24 cellular contexts compared by ENCODE assay signal in the genomic region with DNA sequence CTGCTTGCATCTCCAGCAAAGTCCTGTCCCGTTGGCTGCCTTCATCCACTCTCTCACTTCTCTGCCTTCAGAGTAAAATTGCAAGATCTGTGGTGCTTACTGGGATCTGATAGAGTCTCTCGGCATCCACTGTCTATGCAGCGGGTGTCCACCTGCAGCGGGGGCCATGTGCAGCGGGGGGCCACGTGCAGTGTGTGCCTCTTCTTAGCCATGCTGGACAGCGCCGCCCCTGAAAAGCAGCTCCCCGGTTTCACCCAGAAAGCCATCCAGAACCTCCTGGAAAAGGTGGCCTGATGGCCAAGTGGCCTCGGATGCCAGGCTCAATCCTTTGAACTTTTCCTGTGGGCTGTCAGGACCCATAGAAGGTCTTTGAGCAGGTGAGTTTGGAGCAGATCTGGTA. TPM values are rescaled to one million over a fixed set of nuclear protein-coding genes. Genes with fewer than 3 reads are reported as not detected.
A peak's percentile ranks its signal among the peaks of the same experiment; 100 is the strongest.
DNase-seq lines count a peak whose midpoint lies in the region; ATAC-seq and TF ChIP-seq lines count a peak whose summit lies in the region.
"Had no signal": no experiment of that assay in that cellular context is flagged by ENCODE, and none has a peak within 500 bp of the region (broad histone marks: within the 10 kb centered on the region; RNA-seq: fewer than 3 reads in every experiment).

No MANE protein-coding gene starts in this region.

- H3K27me3 Mint-ChIP-seq in glutamatergic neuron (ENCODE audit: unreplicated experiment), result peaks cover 3% of the 10 kb centered on the region
- H3K27me3 Mint-ChIP-seq: CD4-positive, alpha-beta T cell had no signal

- H3K4me3 Mint-ChIP-seq in glutamatergic neuron (ENCODE audit: unreplicated experiment), result peak overlapping the region; percentile 71
- H3K4me3 Mint-ChIP-seq: CD4-positive, alpha-beta T cell; HFFc6 had no signal

- no peak overlapping the region for H3K9ac ChIP-seq in HUES64 (ENCODE audit: low read depth, low read length)
- H3K9ac ChIP-seq: BLaER1 treated with 17β-estradiol and CSF1 and Interleukin-3, amounts not matched to agents 10 nM and 100 nM; SK-N-SH had no signal

- DNase-seq in H7 (no peak), glutamatergic neuron (no peak), psoas muscle (no peak), NCI-H2227 treated with DMSO at 0.1 percent for 48 hours (lab: John Stamatoyannopoulos, UW) (no peak)
- DNase-seq: AML-193; CD4-positive, alpha-beta T cell; GDM1; HFFc6; KBM-7; MV-4-11; NCI-H1105; NCI-H146; NCI-H1930; NCI-H2107; NCI-H446; NCI-H524 treated with DMSO at 0.1 percent for 48 hours; NCI-H774 had no signal

- H3K36me3 ChIP-seq in H7 (replicated peaks; ENCODE audit: control insufficient read depth, insufficient read depth, low read length) (0 out of 2 replicates have a peak, but pooled peaks cover 3% of the 10 kb centered on the region), HUES64 (ENCODE audit: insufficient read depth, low read length) (peaks cover 6% of the 10 kb centered on the region; the same call in 1 of the 2 replicates), psoas muscle (ENCODE audit: insufficient read depth in 1 of 2, low read depth in 1 of 2) (peaks cover 8 to 59% of the 10 kb centered on the region in 2 donors)

- H3K27me3 ChIP-seq in H7 (ENCODE audit: control insufficient read depth, insufficient read depth, low read length) (no peaks in the 10 kb centered on the region), HUES64 (ENCODE audit: insufficient read depth, low read length) (no peaks in the 10 kb centered on the region), psoas muscle (ENCODE audit: insufficient read depth in 3 of 3, low read length in 2 of 3) (no peaks in the 10 kb centered on the region)
- H3K27me3 ChIP-seq: BLaER1 treated with 17β-estradiol and CSF1 and Interleukin-3, amounts not matched to agents 10 nM and 100 nM had no signal

- no peaks in the 10 kb centered on the region for H3K9me3 ChIP-seq in HUES64 (ENCODE audit: insufficient read depth, low read depth, low read length)
- H3K9me3 ChIP-seq in psoas muscle, result no peaks in the 10 kb centered on the region
- H3K9me3 ChIP-seq: A549; BLaER1 treated with 17β-estradiol and CSF1 and Interleukin-3, amounts not matched to agents 10 nM and 100 nM; SK-N-SH had no signal

- peak overlapping the region; percentile 24 for H3K4me3 ChIP-seq in H7 (ENCODE audit: insufficient read depth, low read depth, low read length)
- peak overlapping the region; percentile 35; the same call in 1 of the 2 replicates for H3K4me3 ChIP-seq in HUES64 (ENCODE audit: low read length)
- no peak overlapping the region for H3K4me3 ChIP-seq in psoas muscle
- H3K4me3 ChIP-seq: A549; BLaER1 treated with 17β-estradiol and CSF1 and Interleukin-3, amounts not matched to agents 10 nM and 100 nM; GM12878 had no signal

- H3K27ac ChIP-seq in HUES64 (ENCODE audit: low read depth, low read length) (no peak overlapping the region; the same call in 1 of the 2 replicates), psoas muscle (no peak overlapping the region)
- H3K27ac ChIP-seq: A549; BLaER1 treated with 17β-estradiol and CSF1 and Interleukin-3, amounts not matched to agents 10 nM and 100 nM had no signal

- peaks cover 2% of the 10 kb centered on the region for H3K9me3 Mint-ChIP-seq in glutamatergic neuron (ENCODE audit: unreplicated experiment)
- H3K9me3 Mint-ChIP-seq: CD4-positive, alpha-beta T cell; HFFc6 had no signal

- no peaks in the 10 kb centered on the region for H3K36me3 Mint-ChIP-seq in glutamatergic neuron (ENCODE audit: unreplicated experiment)

- 91% methylated on average over 10 of the region's 10 CpGs for WGBS in HUES64
- WGBS in psoas muscle, 3 donors, result 84 to 90% (median 89%) methylated on average over 10 of the region's 10 CpGs

- H3K4me1 Mint-ChIP-seq in glutamatergic neuron (ENCODE audit: low read depth, unreplicated experiment), result no peaks in the 10 kb centered on the region

- intact Hi-C loops in psoas muscle (cut with DNase I), result no loop called here

- H3K4me1 ChIP-seq in HUES64 (ENCODE audit: insufficient read depth, low read length) (no peaks in the 10 kb centered on the region), psoas muscle (no peaks in the 10 kb centered on the region)
- H3K4me1 ChIP-seq: A549 had no signal

- no peak for ATAC-seq in psoas muscle
- no peak for ATAC-seq in HG03460 (IDR thresholded peaks at IDR 0.05; ENCODE audit: unreplicated experiment)
- ATAC-seq in GM19452 (IDR thresholded peaks at IDR 0.05; ENCODE audit: unreplicated experiment), result no peak
- ATAC-seq: GM12878 had no signal

- no peak overlapping the region for H3K27ac Mint-ChIP-seq in glutamatergic neuron (ENCODE audit: unreplicated experiment)
- H3K27ac Mint-ChIP-seq: CD4-positive, alpha-beta T cell; HFFc6 had no signal

- no peak for TF ChIP-seq CTCF in glutamatergic neuron (IDR thresholded peaks at IDR 0.05; ENCODE audit: partially characterized antibody, unreplicated experiment)
- TF ChIP-seq CTCF in psoas muscle (IDR thresholded peaks at IDR 0.05), result no peak

RNA-seq across cellular contexts. Expression of gene STX4, which starts 9.5 kb away (rescaled TPM):
- total RNA-seq in H7 (2014; rRNA removed; shearing (Covaris generic)), result 13.6 and 14.2 TPM in 2 replicates
- polyA plus RNA-seq in HUES64 (2013, experiment 1 of 2), result 19.7 TPM
- 23.0 TPM for polyA plus RNA-seq in HUES64 (2013, experiment 2 of 2)
- total RNA-seq in glutamatergic neuron (ENCODE audit: unreplicated experiment) (23.4 TPM), psoas muscle (10 to 100 TPM; 47.6 to 57.8 (median 51.6) TPM)
- 100 to 1,000 TPM in 1 of 3 donors, 10 to 100 TPM in 2; 61.8 to 123 (median 83.3) TPM for polyA plus RNA-seq in psoas muscle

RNA-seq across cellular contexts. Expression of gene ZNF668, which starts 31.2 kb away (rescaled TPM):
- 16.4 and 19.9 TPM in 2 replicates for total RNA-seq in H7 (2014; rRNA removed; shearing (Covaris generic))
- polyA plus RNA-seq in HUES64 (2013, experiment 1 of 2), result 12.8 TPM
- polyA plus RNA-seq in HUES64 (2013, experiment 2 of 2), result 8.7 TPM
- total RNA-seq in glutamatergic neuron (ENCODE audit: unreplicated experiment), result 15.5 TPM
- total RNA-seq in psoas muscle, result 1 to 10 TPM; 5.3 to 7.5 (median 5.8) TPM
- 10 to 100 TPM in 2 of 3 donors, 1 to 10 TPM in 1; 7.2 to 12.3 (median 10.9) TPM for polyA plus RNA-seq in psoas muscle

RNA-seq across cellular contexts. Expression of gene ZNF646, which starts 31.4 kb away (rescaled TPM):
- 28.8 and 30.0 TPM in 2 replicates for total RNA-seq in H7 (2014; rRNA removed; shearing (Covaris generic))
- polyA plus RNA-seq in HUES64 (2013, experiment 1 of 2), result 10.2 TPM
- 12.4 TPM for polyA plus RNA-seq in HUES64 (2013, experiment 2 of 2)
- total RNA-seq in glutamatergic neuron (ENCODE audit: unreplicated experiment) (33.1 TPM), psoas muscle (10 to 100 TPM in 2 of 4 donors, 1 to 10 TPM in 2; 8.4 to 22.6 (median 12.3) TPM)
- polyA plus RNA-seq in psoas muscle, result 10 to 100 TPM in 1 of 3 donors, 1 to 10 TPM in 2; 4.0 to 20.8 (median 5.9) TPM

RNA-seq across cellular contexts. Expression of gene STX1B, which starts 32.4 kb away (rescaled TPM):
- 1.3 and 4.1 TPM in 2 replicates for total RNA-seq in H7 (2014; rRNA removed; shearing (Covaris generic))
- polyA plus RNA-seq in HUES64 (2013, experiment 1 of 2), result 3.3 TPM
- 5.5 TPM for polyA plus RNA-seq in HUES64 (2013, experiment 2 of 2)
- 51.6 TPM for total RNA-seq in glutamatergic neuron (ENCODE audit: unreplicated experiment)
- total RNA-seq in psoas muscle, result under 1 TPM in 3 of 4 donors, not detected in 1; 0.11 to 0.64 (median 0.26) TPM
- polyA plus RNA-seq in psoas muscle, result under 1 TPM; 0.04 to 0.14 (median 0.05) TPM

RNA-seq across cellular contexts. Expression of gene PRSS53, which starts 45.9 kb away (rescaled TPM):
- total RNA-seq in H7 (2014; rRNA removed; shearing (Covaris generic)), result 1.3 and 4.5 TPM in 2 replicates
- polyA plus RNA-seq in HUES64 (2013, experiment 1 of 2), result 1.4 TPM
- polyA plus RNA-seq in HUES64 (2013, experiment 2 of 2), result 0.95 TPM
- 20.4 TPM for total RNA-seq in glutamatergic neuron (ENCODE audit: unreplicated experiment)
- total RNA-seq in psoas muscle, result under 1 TPM; 0.32 to 0.90 (median 0.48) TPM
- under 1 TPM; 0.17 to 0.56 (median 0.31) TPM for polyA plus RNA-seq in psoas muscle
